Comparison of ENCODE assay signal across 8 cellular contexts in the genomic region with DNA sequence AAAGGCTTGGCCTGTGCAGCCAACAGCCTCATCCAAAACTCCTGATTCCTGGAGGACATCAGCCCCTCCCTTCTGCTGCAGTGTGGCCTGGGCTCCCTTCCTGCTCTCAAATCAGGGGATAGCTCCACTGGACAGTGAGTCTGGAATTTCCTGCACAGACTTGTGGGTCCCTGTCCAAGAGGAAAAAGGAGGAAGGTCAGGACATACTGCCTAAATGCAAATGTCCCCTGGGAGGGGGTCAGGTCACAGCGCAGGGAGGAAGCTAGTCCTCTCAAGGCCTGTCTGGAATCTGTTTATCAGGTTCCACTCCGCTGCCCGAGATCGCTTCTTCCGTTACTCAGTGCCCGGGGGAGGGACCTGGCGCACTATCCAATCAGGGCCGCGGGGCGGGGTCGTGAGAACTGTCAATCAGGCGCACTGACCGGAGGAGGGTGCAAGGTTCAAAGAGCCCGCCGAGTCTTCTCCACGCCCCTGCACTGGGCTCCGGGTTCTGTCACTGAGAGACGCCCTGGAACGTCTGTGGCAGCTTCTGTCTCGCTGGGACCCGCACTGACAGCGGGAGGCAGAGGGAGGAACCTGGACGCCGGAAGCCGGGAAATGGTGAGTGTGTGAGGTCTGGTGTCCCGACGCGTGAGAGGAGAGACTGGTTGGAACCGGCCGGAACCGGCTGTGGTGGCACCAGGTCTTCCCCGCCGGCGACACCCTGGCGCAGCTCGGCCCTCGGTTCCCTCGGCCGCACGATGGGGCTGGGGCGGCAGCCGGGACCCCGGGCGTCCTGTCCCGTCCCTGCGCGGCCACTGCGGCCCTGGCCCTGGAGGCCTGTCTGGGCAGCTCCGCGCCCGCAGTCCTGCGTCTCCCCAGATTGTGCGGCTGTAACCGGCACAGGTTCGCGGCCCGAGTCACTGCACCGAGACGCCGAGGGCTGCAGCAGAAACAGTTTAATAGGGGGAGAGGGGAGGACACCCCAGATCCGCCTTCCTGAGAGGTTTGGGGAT. TPM values are rescaled to one million over a fixed set of nuclear protein-coding genes. Genes with fewer than 3 reads are reported as not detected.
A peak's percentile ranks its signal among the peaks of the same experiment; 100 is the strongest.
DNase-seq lines count a peak whose midpoint lies in the region; ATAC-seq and TF ChIP-seq lines count a peak whose summit lies in the region.

Gene ZNF441, plus strand, starts transcription at position 404 of the 995 bp plus-strand sequence. Its CDS starts 194 bp downstream, at position 598.

- peak within 1 kb of the TSS; percentile 99 for H2AFZ ChIP-seq in Karpas-422 (ENCODE audit: low read length)

- no peaks in the 10 kb centered on the region for H3K9me2 ChIP-seq in Karpas-422 (replicated peaks; ENCODE audit: insufficient read depth, low read length)

- H3K27ac Mint-ChIP-seq in natural killer cell treated with Interleukin-12 subunit alpha and Interleukin-12 subunit beta and Interleukin-15 and Interleukin-18, amount 100 ng/mL, for 72 hours: peak within 1 kb of the TSS; percentile 80 to 85

- H3K4me3 Mint-ChIP-seq in natural killer cell treated with Interleukin-12 subunit alpha and Interleukin-12 subunit beta and Interleukin-15 and Interleukin-18, amount 100 ng/mL, for 72 hours: peak within 1 kb of the TSS; percentile 96

- H3K4me1 ChIP-seq in Karpas-422 (ENCODE audit: low read length): peaks cover 15% of the 10 kb centered on the region

- peak within 1 kb of the TSS; percentile 98 for H3K4me2 ChIP-seq in Karpas-422 (ENCODE audit: low read depth, low read length, poor library complexity, severe bottlenecking)

- peak; percentile 89 for ATAC-seq in GM21786 (IDR thresholded peaks at IDR 0.05; ENCODE audit: unreplicated experiment)
- peak; percentile 99 to 100 for ATAC-seq in natural killer cell treated with Interleukin-12 subunit alpha and Interleukin-12 subunit beta and Interleukin-15 and Interleukin-18, amount 100 ng/mL, for 72 hours

- H3K27me3 Mint-ChIP-seq in natural killer cell treated with Interleukin-12 subunit alpha and Interleukin-12 subunit beta and Interleukin-15 and Interleukin-18, amount 100 ng/mL, for 72 hours: peaks cover 6% of the 10 kb centered on the region in 2 donors

- H3K4me3 ChIP-seq in Karpas-422 (ENCODE audit: low read length): peak within 1 kb of the TSS; percentile 98
- H3K4me3 ChIP-seq in fibroblast of pulmonary artery (replicated peaks; ENCODE audit: low read depth, low read length): peak within 1 kb of the TSS; percentile 90

- TF ChIP-seq CTCF in fibroblast of pulmonary artery (IDR thresholded peaks at IDR 0.05; ENCODE audit: low read length, missing control alignments): no peak

- peak; percentile 92 for DNase-seq in DMS79 (lab: John Stamatoyannopoulos, UW)
- peak; percentile 97 for DNase-seq in Karpas-422
- peak; percentile 97 for DNase-seq in RPMI8226
- DNase-seq in activated T-helper 9 cell treated with anti-CD3 and anti-CD28 coated beads, Interleukin-2, amount 50 U/mL, for 16 hours (ENCODE audit: low read depth): peak; percentile 83
- DNase-seq in fibroblast of pulmonary artery (ENCODE audit: low read depth): peak; percentile 95
- peak; percentile 97 for DNase-seq in natural killer cell treated with Interleukin-12 subunit alpha and Interleukin-12 subunit beta and Interleukin-15 and Interleukin-18, amount 100 ng/mL, for 72 hours (ENCODE audit: low spot score)
- DNase-seq in stimulated activated naive CD4-positive, alpha-beta T cell (lab: John Stamatoyannopoulos, UW): peak; percentile 78 to 91 (median 82)

- H3K9ac ChIP-seq in Karpas-422 (ENCODE audit: low read length): peak within 1 kb of the TSS; percentile 90

- H3K79me2 ChIP-seq in Karpas-422 (ENCODE audit: low read length): peaks cover 30% of the 10 kb centered on the region

- H3K36me3 ChIP-seq in Karpas-422 (ENCODE audit: insufficient read depth, low read length): peaks cover 11% of the 10 kb centered on the region; the same call in 1 of the 2 replicates

- H3K36me3 Mint-ChIP-seq in natural killer cell treated with Interleukin-12 subunit alpha and Interleukin-12 subunit beta and Interleukin-15 and Interleukin-18, amount 100 ng/mL, for 72 hours: peaks cover 27% of the 10 kb centered on the region

- H3K9me3 ChIP-seq in Karpas-422 (ENCODE audit: low read length): peaks cover 12% of the 10 kb centered on the region

- H3K27me3 ChIP-seq in Karpas-422 (ENCODE audit: low read length): no peaks in the 10 kb centered on the region

- H4K20me1 ChIP-seq in Karpas-422 (ENCODE audit: insufficient read depth, low read depth, low read length): no peaks in the 10 kb centered on the region

- peaks cover 22 to 24% of the 10 kb centered on the region in 2 donors for H3K4me1 Mint-ChIP-seq in natural killer cell treated with Interleukin-12 subunit alpha and Interleukin-12 subunit beta and Interleukin-15 and Interleukin-18, amount 100 ng/mL, for 72 hours (ENCODE audit: low read depth in 2 of 2)

- H3K27ac ChIP-seq in Karpas-422 (ENCODE audit: low read length): no peak within 1 kb of the TSS

- H3K9me3 Mint-ChIP-seq in natural killer cell treated with Interleukin-12 subunit alpha and Interleukin-12 subunit beta and Interleukin-15 and Interleukin-18, amount 100 ng/mL, for 72 hours: peaks cover 8% of the 10 kb centered on the region

RNA-seq across cellular contexts. Expression of gene ZNF441, which starts in this region (rescaled TPM):
- total RNA-seq in Karpas-422 (2014; rRNA removed; shearing (Covaris generic); ENCODE audit: low replicate concordance): 15.8 and 16.4 TPM in 2 replicates
- 10 to 100 TPM in 1 of 2 donors, 1 to 10 TPM in 1; 6.6 to 11.9 TPM for total RNA-seq in natural killer cell treated with Interleukin-12 subunit alpha and Interleukin-12 subunit beta and Interleukin-15 and Interleukin-18, amount 100 ng/mL, for 72 hours
